Comparison of ENCODE assay signal across 10 cellular contexts in the genomic region with DNA sequence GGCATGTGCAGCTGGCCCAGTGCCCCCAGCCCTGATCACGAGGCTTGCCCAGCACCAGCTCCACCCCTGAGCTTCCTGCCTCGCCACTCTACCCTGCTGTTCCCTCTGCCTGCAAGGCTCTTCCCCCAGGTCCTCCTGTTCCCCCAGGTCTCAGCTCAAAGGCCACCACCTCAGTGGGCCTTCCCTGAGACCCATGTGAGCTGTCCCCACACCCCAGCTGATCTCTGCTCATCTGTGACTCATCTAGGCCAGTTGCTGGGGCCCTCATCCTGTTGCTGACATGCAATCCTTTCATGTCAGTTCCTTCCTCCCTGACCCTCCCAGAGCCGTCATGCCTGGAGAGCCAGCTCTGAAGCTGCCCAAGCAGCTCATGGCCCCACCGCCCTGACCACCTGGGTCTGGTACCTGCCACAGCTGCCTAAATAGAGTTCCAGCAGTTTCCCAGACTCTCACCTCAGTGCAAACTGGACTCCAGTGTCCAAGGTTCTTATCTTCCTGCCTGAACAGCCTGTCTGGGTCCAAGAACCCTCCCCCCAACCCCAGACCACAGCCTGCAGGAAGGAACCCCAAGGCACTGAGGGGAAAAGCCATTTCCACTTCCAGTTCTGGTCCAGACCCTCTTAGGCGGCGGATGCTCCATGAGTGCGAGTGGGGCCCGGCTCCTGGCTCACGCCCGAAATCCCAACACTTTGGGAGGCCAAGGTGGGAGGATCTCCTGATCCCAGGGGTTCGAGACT.
DNase-seq lines count a peak whose midpoint lies in the region; ATAC-seq and TF ChIP-seq lines count a peak whose summit lies in the region.
"Had no signal": no experiment of that assay in that cellular context is flagged by ENCODE, and none has a peak within 500 bp of the region (broad histone marks: within the 10 kb centered on the region; RNA-seq: fewer than 3 reads in every experiment).

No MANE protein-coding gene starts in this region.

- no peak overlapping the region for H3K18ac ChIP-seq in H9 (ENCODE audit: insufficient read length, low read depth, low read length)

- H4K20me1 ChIP-seq in H9 (ENCODE audit: control insufficient read depth, insufficient read depth, insufficient read length), result no peaks in the 10 kb centered on the region
- no peaks in the 10 kb centered on the region for H4K20me1 ChIP-seq in hepatocyte (ENCODE audit: insufficient read depth, poor library complexity, severe bottlenecking)

- no peaks in the 10 kb centered on the region for H3K36me3 Mint-ChIP-seq in H9 (ENCODE audit: insufficient read depth in 1 of 3, low read depth in 3 of 3)

- H2BK5ac ChIP-seq in H9 (ENCODE audit: insufficient read length, low read length), result no peak overlapping the region

- H3K4me1 ChIP-seq in H9 (ENCODE audit: insufficient read depth, low read length) (no peaks in the 10 kb centered on the region; the same call in 1 of the 2 replicates), hepatocyte (ENCODE audit: insufficient read depth) (peaks cover 2% of the 10 kb centered on the region)
- H3K4me1 ChIP-seq: Peyer's patch had no signal

- H3K4me1 Mint-ChIP-seq in H9, result peaks cover 3 to 7% of the 10 kb centered on the region in 2 experiments; a peak in 3 of 4 replicates

- H3K4ac ChIP-seq in H9 (ENCODE audit: low read depth, low read length), result no peak overlapping the region

- H3T11ph ChIP-seq in H9 (ENCODE audit: low read length), result no peak overlapping the region

- H2BK120ac ChIP-seq in H9 (ENCODE audit: low read depth, low read length, poor library complexity, severe bottlenecking), result no peak overlapping the region

- no peak overlapping the region for H2BK20ac ChIP-seq in H9 (ENCODE audit: low read depth, low read length, poor library complexity, severe bottlenecking)

- no peaks in the 10 kb centered on the region for H3K9me3 ChIP-seq in H9 (ENCODE audit: control insufficient read depth, low read depth, low read length)
- no peaks in the 10 kb centered on the region for H3K9me3 ChIP-seq in hepatocyte (ENCODE audit: low read depth)
- H3K9me3 ChIP-seq: Peyer's patch had no signal

- H3K36me3 ChIP-seq in hepatocyte (replicated peaks; ENCODE audit: insufficient read depth, low read depth), result no peaks in the 10 kb centered on the region
- H3K36me3 ChIP-seq: Peyer's patch had no signal

- ATAC-seq in HG03196 (IDR thresholded peaks at IDR 0.05; ENCODE audit: unreplicated experiment), result no peak

- no peak overlapping the region for H3K9ac ChIP-seq in H9 (ENCODE audit: extremely low read depth, insufficient read length, low read length)

- H4K91ac ChIP-seq in H9 (ENCODE audit: insufficient read length, low read depth, low read length), result no peak overlapping the region

- H3K9me2 ChIP-seq in hepatocyte (replicated peaks; ENCODE audit: insufficient read depth), result no peaks in the 10 kb centered on the region

- H3K4me3 ChIP-seq in hepatocyte, result no peak overlapping the region
- H3K4me3 ChIP-seq: Peyer's patch had no signal

- H3K79me1 ChIP-seq in H9 (ENCODE audit: insufficient read depth, low read depth, low read length, poor library complexity, severe bottlenecking), result no peaks in the 10 kb centered on the region

- H3K27ac Mint-ChIP-seq in H9, result peak overlapping the region; percentile 29 to 81 (median 80); a peak in 4 of 7 replicates
- H3K27ac Mint-ChIP-seq: stimulated activated naive CD8-positive, alpha-beta T cell treated with anti-CD3 and anti-CD28 coated beads, Interleukin-15, Interleukin-2, amounts not matched to agents 100 ng/mL and 50 ng/mL, for 24 hours had no signal

- peaks cover 2 to 3% of the 10 kb centered on the region in 2 experiments; a peak in 4 of 5 replicates for H3K9me3 Mint-ChIP-seq in H9

- H3K79me2 ChIP-seq in H9 (ENCODE audit: insufficient read depth, low read length), result no peaks in the 10 kb centered on the region
- no peaks in the 10 kb centered on the region for H3K79me2 ChIP-seq in hepatocyte

- no peak overlapping the region for H4K5ac ChIP-seq in H9 (ENCODE audit: insufficient read length, low read depth, low read length)

- TF ChIP-seq CTCF in H9 (conservative IDR thresholded peaks at IDR 0.05) (no peak), hepatocyte (IDR thresholded peaks at IDR 0.05; ENCODE audit: poor library complexity) (no peak)

- H3K27ac ChIP-seq in H9 (ENCODE audit: insufficient read length, low read depth, low read length) (no peak overlapping the region), hepatocyte (peak overlapping the region; percentile 46)
- H3K27ac ChIP-seq: Peyer's patch had no signal

- H3K56ac ChIP-seq in H9 (ENCODE audit: insufficient read length, low read depth, low read length), result no peak overlapping the region

- WGBS in H9 (ENCODE audit: extremely low coverage, insufficient read length, low lambda C conversion rate), result no CpG with 5 or more reads among the region's 11 CpGs
- WGBS in hepatocyte (ENCODE audit: low lambda C conversion rate, missing lambda C conversion rate), result 85% methylated on average over 11 of the region's 11 CpGs

- H2BK12ac ChIP-seq in H9 (ENCODE audit: insufficient read length, low read depth, low read length), result no peak overlapping the region

- H3K27me3 Mint-ChIP-seq in H9 (ENCODE audit: low read depth), result no peaks in the 10 kb centered on the region; the same call in none of the 2 replicates
- H3K27me3 Mint-ChIP-seq: stimulated activated naive CD8-positive, alpha-beta T cell treated with anti-CD3 and anti-CD28 coated beads, Interleukin-15, Interleukin-2, amounts not matched to agents 100 ng/mL and 50 ng/mL, for 24 hours had no signal

- no peak overlapping the region for H3K4me3 Mint-ChIP-seq in H9
- H3K4me3 Mint-ChIP-seq: stimulated activated naive CD8-positive, alpha-beta T cell treated with anti-CD3 and anti-CD28 coated beads, Interleukin-15, Interleukin-2, amounts not matched to agents 100 ng/mL and 50 ng/mL, for 24 hours had no signal

- peak; percentile 84 for DNase-seq in A172 (ENCODE audit: low spot score)
- DNase-seq in H9, result no peak
- DNase-seq in UCSD-AML1 (lab: John Stamatoyannopoulos, UW; ENCODE audit: unreplicated experiment), result peak; percentile 63
- DNase-seq in hepatocyte (ENCODE audit: low spot score), result peak; percentile 57
- DNase-seq in NCI-H345 (lab: John Stamatoyannopoulos, UW), result no peak
- DNase-seq in DMS 273 treated with DMSO at 0.1 percent for 48 hours (lab: John Stamatoyannopoulos, UW), result no peak
- no peak for DNase-seq in amniotic stem cell (lab: John Stamatoyannopoulos, UW)

- H2AFZ ChIP-seq in H9 (ENCODE audit: low read length) (no peak overlapping the region), hepatocyte (no peak overlapping the region)

- H2BK15ac ChIP-seq in H9 (ENCODE audit: low read depth, low read length), result no peak overlapping the region

- no peak overlapping the region; the same call in 1 of the 2 replicates for H3K14ac ChIP-seq in H9 (ENCODE audit: insufficient read depth, low read length)

- H2AK5ac ChIP-seq in H9 (ENCODE audit: insufficient read length, low read length), result no peak overlapping the region

- no peaks in the 10 kb centered on the region for H3K27me3 ChIP-seq in H9 (ENCODE audit: insufficient read depth, low read length)
- no peaks in the 10 kb centered on the region for H3K27me3 ChIP-seq in hepatocyte
- H3K27me3 ChIP-seq: Peyer's patch had no signal

- no peak overlapping the region for H4K8ac ChIP-seq in H9 (replicated peaks; ENCODE audit: insufficient read length, low read depth, low read length)

- H3K4me2 ChIP-seq in H9 (ENCODE audit: insufficient read depth, insufficient read length, low read length), result no peak overlapping the region
- no peak overlapping the region for H3K4me2 ChIP-seq in hepatocyte

- no peak overlapping the region for H3K23ac ChIP-seq in H9 (ENCODE audit: insufficient read length, low read depth, low read length)

- H3K23me2 ChIP-seq in H9 (ENCODE audit: insufficient read length, low read depth, low read length, poor library complexity, severe bottlenecking), result no peaks in the 10 kb centered on the region

Comparison
In these comparisons a context has a peak if more than half of its experiments do, and no peak if none do; other contexts are left out.
1. DNase-seq: peak in A172 (single experiment), UCSD-AML1 (single experiment) and hepatocyte (single experiment); none in H9 (single experiment), NCI-H345 (single experiment), DMS 273 treated with DMSO at 0.1 percent for 48 hours (single experiment) and amniotic stem cell (single experiment).